23 cellular contexts compared by ENCODE assay signal in genomic region chr6:168439791-168440491, GRCh38. TPM values are rescaled to one million over a fixed set of nuclear protein-coding genes. Genes with fewer than 3 reads are reported as not detected.
A peak's percentile ranks its signal among the peaks of the same experiment; 100 is the strongest.
DNase-seq lines count a peak whose midpoint lies in the region; ATAC-seq and TF ChIP-seq lines count a peak whose summit lies in the region.
"Had no signal": no experiment of that assay in that cellular context is flagged by ENCODE, and none has a peak within 500 bp of the region (broad histone marks: within the 10 kb centered on the region; RNA-seq: fewer than 3 reads in every experiment).

No MANE protein-coding gene starts in this region.

- H3K27me3 ChIP-seq in adipocyte (replicated peaks; ENCODE audit: control insufficient read depth, insufficient read depth, low read length), result peaks cover 38% of the 10 kb centered on the region
- no peaks in the 10 kb centered on the region for H3K27me3 ChIP-seq in ovary
- peaks cover 5% of the 10 kb centered on the region for H3K27me3 ChIP-seq in vagina

- H3K4me1 ChIP-seq in adipocyte (ENCODE audit: control insufficient read depth, insufficient read depth, low read length) (peaks cover 9% of the 10 kb centered on the region), ovary (ENCODE audit: insufficient read depth) (peaks cover 13% of the 10 kb centered on the region), vagina (peaks cover 22% of the 10 kb centered on the region)
- H3K4me1 ChIP-seq: adrenal gland had no signal

- TF ChIP-seq CTCF in glutamatergic neuron (IDR thresholded peaks at IDR 0.05; ENCODE audit: partially characterized antibody, unreplicated experiment), result no peak
- no peak for TF ChIP-seq CTCF in ovary (IDR thresholded peaks at IDR 0.05)
- TF ChIP-seq CTCF in vagina (IDR thresholded peaks at IDR 0.05), result no peak
- no peak for TF ChIP-seq CTCF in GM13976 (IDR thresholded peaks at IDR 0.05; ENCODE audit: borderline replicate concordance, control extremely low read depth, extremely low read depth, insufficient read depth, missing control alignments)

- 5 to 9% (median 6%) methylated on average over 9 of the region's 9 CpGs for WGBS in ovary, 3 donors

- H3K4me3 Mint-ChIP-seq in glutamatergic neuron (ENCODE audit: unreplicated experiment), result peak overlapping the region; percentile 76
- H3K4me3 Mint-ChIP-seq: activated CD4-positive, alpha-beta T cell treated with anti-CD3 and anti-CD28 coated beads, Interleukin-2, amount 10 ng/mL, durations not matched to agents 7 days and 5 days had no signal

- in situ Hi-C loops in GM13976 (cut with MboI; ENCODE audit: low sequenced_read_pairs, unreplicated experiment), result no loop called here

- TF ChIP-seq POLR2A in ovary (IDR thresholded peaks at IDR 0.05) (no peak), vagina (IDR thresholded peaks at IDR 0.05) (no peak)

- H3K27ac ChIP-seq in ovary, result peak overlapping the region in 1 of 2 donors; percentile 81
- peak overlapping the region; percentile 37 for H3K27ac ChIP-seq in vagina

- ATAC-seq in GM21360 (IDR thresholded peaks at IDR 0.05; ENCODE audit: unreplicated experiment) (no peak), GM18870 (IDR thresholded peaks at IDR 0.05; ENCODE audit: unreplicated experiment) (no peak)

- no peak for TF ChIP-seq EP300 in ovary (IDR thresholded peaks at IDR 0.05)

- peaks cover 3% of the 10 kb centered on the region for H3K9me3 Mint-ChIP-seq in glutamatergic neuron (ENCODE audit: unreplicated experiment)
- H3K9me3 Mint-ChIP-seq: activated CD4-positive, alpha-beta T cell treated with anti-CD3 and anti-CD28 coated beads, Interleukin-2, amount 10 ng/mL, durations not matched to agents 7 days and 5 days had no signal

- no peaks in the 10 kb centered on the region for H3K36me3 Mint-ChIP-seq in glutamatergic neuron (ENCODE audit: unreplicated experiment)

- peak overlapping the region; percentile 59 for H3K4me3 ChIP-seq in adipocyte (ENCODE audit: low read length)
- H3K4me3 ChIP-seq in ovary, result peak overlapping the region; percentile 69
- peak overlapping the region; percentile 43 to 45 for H3K4me3 ChIP-seq in vagina

- H3K27ac Mint-ChIP-seq in glutamatergic neuron (ENCODE audit: unreplicated experiment), result no peak overlapping the region
- H3K27ac Mint-ChIP-seq: activated CD4-positive, alpha-beta T cell treated with anti-CD3 and anti-CD28 coated beads, Interleukin-2, amount 10 ng/mL, durations not matched to agents 7 days and 5 days had no signal

- peaks cover 13% of the 10 kb centered on the region for H3K27me3 Mint-ChIP-seq in glutamatergic neuron (ENCODE audit: unreplicated experiment)

- H3K9me3 ChIP-seq in adipocyte (ENCODE audit: control insufficient read depth, low read length), result peaks cover 3% of the 10 kb centered on the region
- no peaks in the 10 kb centered on the region for H3K9me3 ChIP-seq in ovary
- H3K9me3 ChIP-seq in vagina, result no peaks in the 10 kb centered on the region
- H3K9me3 ChIP-seq: adrenal gland had no signal

- intact Hi-C loops in ovary (cut with DNase I), result loop anchor here in 2 of 4 donors (5.0 to 10.0 kb wide), 3 partner anchors 65 to 268 kb away; no protein-coding TSS in a partner anchor
- intact Hi-C loops in vagina (cut with DNase I), result no loop called here

- DNase-seq in adipocyte (ENCODE audit: low read depth), result no peak
- no peak for DNase-seq in glutamatergic neuron
- no peak for DNase-seq in ovary
- peak in 1 of 2 donors; percentile 34 for DNase-seq in vagina (ENCODE audit: extremely low spot score in 2 of 2)
- no peak for DNase-seq in GM13976 (ENCODE audit: low spot score)
- DNase-seq: activated CD4-positive, alpha-beta T cell treated with anti-CD3 and anti-CD28 coated beads, Interleukin-2, amount 10 ng/mL, durations not matched to agents 7 days and 5 days; activated gamma-delta T cell; adrenal gland; AML-193; central memory CD4-positive, alpha-beta T cell; effector CD8-positive, alpha-beta T cell; head of caudate nucleus; NCI-H1436 treated with DMSO at 0.1 percent for 48 hours; NCI-H2171 treated with DMSO at 0.1 percent for 48 hours; posterior cingulate gyrus; SHP77 treated with DMSO at 0.1 percent for 48 hours; small intestine; T-helper 1 cell had no signal

- peaks cover 3% of the 10 kb centered on the region for H3K4me1 Mint-ChIP-seq in glutamatergic neuron (ENCODE audit: low read depth, unreplicated experiment)
- H3K4me1 Mint-ChIP-seq: activated CD4-positive, alpha-beta T cell treated with anti-CD3 and anti-CD28 coated beads, Interleukin-2, amount 10 ng/mL, durations not matched to agents 7 days and 5 days had no signal

- H3K9ac ChIP-seq in adipocyte (ENCODE audit: low read length), result peak overlapping the region; percentile 71

- no peaks in the 10 kb centered on the region for H3K36me3 ChIP-seq in adipocyte (ENCODE audit: control insufficient read depth, insufficient read depth, low read length, severe bottlenecking)
- no peaks in the 10 kb centered on the region for H3K36me3 ChIP-seq in ovary
- H3K36me3 ChIP-seq in vagina, result no peaks in the 10 kb centered on the region
- H3K36me3 ChIP-seq: adrenal gland had no signal

RNA-seq across cellular contexts. Expression of gene SMOC2, which starts 1.0 kb away (rescaled TPM):
- total RNA-seq in glutamatergic neuron (ENCODE audit: unreplicated experiment) (0.44 TPM), ovary (100 to 1,000 TPM in 5 of 7 donors, 10 to 100 TPM in 2; 84.4 to 152 (median 123) TPM), vagina (22.1 TPM)
- 100 to 1,000 TPM; 134 to 272 TPM for polyA plus RNA-seq in ovary
- total RNA-seq: activated CD4-positive, alpha-beta T cell treated with anti-CD3 and anti-CD28 coated beads, Interleukin-2, amount 10 ng/mL, durations not matched to agents 7 days and 5 days; HepG2; lung microvascular endothelial cell; OCI-LY7 had no signal
- polyA plus RNA-seq: HepG2 had no signal

Comparison
In these comparisons a context has a peak if more than half of its experiments do, and no peak if none do; other contexts are left out.
1. RNA of gene SMOC2, which starts 1.0 kb away (total RNA-seq): 84.4 to 152 TPM in ovary and 22.1 TPM in vagina (single experiment); 0.44 TPM in glutamatergic neuron (single experiment); every median in the first group is over 10 times any median in the second.
2. Peak in every context shown above with its lines, with median percentiles within 50 percentile points of each other: H3K4me3 ChIP-seq.